ENCODE assay signal across 12 cellular contexts in the genomic region with DNA sequence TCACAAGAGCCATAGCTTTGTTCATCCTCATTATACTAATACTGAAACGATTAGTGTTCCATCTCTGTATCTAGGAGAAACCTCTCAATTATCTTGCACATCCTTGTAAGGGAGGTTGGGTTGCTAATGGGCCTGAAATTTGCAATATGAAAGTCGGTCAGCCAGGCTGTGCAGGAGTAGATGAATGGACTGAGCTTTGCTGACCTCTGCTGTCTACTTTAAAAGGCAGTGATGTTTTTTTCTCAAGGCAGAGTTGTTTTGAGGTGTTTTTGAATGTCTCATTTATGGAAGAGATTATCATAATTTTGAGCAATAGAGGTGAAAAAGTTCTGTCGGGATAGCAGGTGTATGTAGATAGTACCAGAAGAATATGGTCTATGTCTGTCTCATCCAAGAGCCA. TPM values are rescaled to one million over a fixed set of nuclear protein-coding genes. Genes with fewer than 3 reads are reported as not detected.
DNase-seq lines count a peak whose midpoint lies in the region; ATAC-seq and TF ChIP-seq lines count a peak whose summit lies in the region.
"Had no signal": no experiment of that assay in that cellular context is flagged by ENCODE, and none has a peak within 500 bp of the region (broad histone marks: within the 10 kb centered on the region; RNA-seq: fewer than 3 reads in every experiment).

No MANE protein-coding gene starts in this region.

- in situ Hi-C loops in HAP-1 (cut with MboI; ENCODE audit: low sequenced_read_pairs) (loop anchor here (25.0 kb wide), 1 partner anchor 599 kb away; no protein-coding TSS in a partner anchor), Panc1 (cut with HindIII; ENCODE audit: low pct_unique_long_range_greater_than_20kb, low sequenced_read_pairs) (no loop called here)

- no TSS peak for BruUV-seq in Panc1 (replicated peaks; lab: Mats Ljungman, UMichigan)

- no peaks in the 10 kb centered on the region for H3K27me3 ChIP-seq in HAP-1 (ENCODE audit: low read depth)
- no peaks in the 10 kb centered on the region for H3K27me3 ChIP-seq in Panc1 (ENCODE audit: control insufficient read depth, insufficient read depth, low read length)
- peaks cover 3% of the 10 kb centered on the region for H3K27me3 ChIP-seq in thyroid gland
- H3K27me3 ChIP-seq in esophagus squamous epithelium = no peaks in the 10 kb centered on the region
- H3K27me3 ChIP-seq: SJCRH30 had no signal

- H3K4me1 ChIP-seq in HAP-1 (peaks cover 24% of the 10 kb centered on the region), Panc1 (ENCODE audit: control insufficient read depth, insufficient read depth, low read length) (no peaks in the 10 kb centered on the region), thyroid gland (no peaks in the 10 kb centered on the region), esophagus squamous epithelium (no peaks in the 10 kb centered on the region)
- H3K4me1 ChIP-seq: adrenal gland, heart left ventricle, psoas muscle, SJCRH30 had no signal

- no peak for ATAC-seq in Panc1
- ATAC-seq in GM19397 (IDR thresholded peaks at IDR 0.05; ENCODE audit: unreplicated experiment) = no peak
- ATAC-seq: effector memory CD8-positive, alpha-beta T cell; heart left ventricle; psoas muscle had no signal

- H3K4me3 ChIP-seq in HAP-1 = no peak overlapping the region
- no peak overlapping the region for H3K4me3 ChIP-seq in Panc1 (ENCODE audit: low read depth in 2 of 2, low read length in 2 of 2)
- H3K4me3 ChIP-seq in thyroid gland (replicated peaks in 1 of 3) = no peak overlapping the region
- no peak overlapping the region for H3K4me3 ChIP-seq in esophagus squamous epithelium
- H3K4me3 ChIP-seq: adrenal gland, heart left ventricle, psoas muscle, SJCRH30 had no signal

- WGBS in thyroid gland, 2 donors = 25 to 30% methylated on average over 3 of the region's 3 CpGs
- WGBS in esophagus squamous epithelium, 2 donors = 38 to 52% methylated on average over 3 of the region's 3 CpGs

- no peak overlapping the region for H3K27ac ChIP-seq in Panc1 (ENCODE audit: low read length)
- no peak overlapping the region for H3K27ac ChIP-seq in thyroid gland
- H3K27ac ChIP-seq in esophagus squamous epithelium = no peak overlapping the region
- H3K27ac ChIP-seq: adrenal gland, heart left ventricle, psoas muscle, SJCRH30 had no signal

- no peaks in the 10 kb centered on the region for H3K36me3 ChIP-seq in HAP-1 (replicated peaks)
- no peaks in the 10 kb centered on the region for H3K36me3 ChIP-seq in Panc1 (ENCODE audit: control insufficient read depth, insufficient read depth, low read length)
- no peaks in the 10 kb centered on the region for H3K36me3 ChIP-seq in thyroid gland
- no peaks in the 10 kb centered on the region for H3K36me3 ChIP-seq in esophagus squamous epithelium
- H3K36me3 ChIP-seq: adrenal gland, heart left ventricle, SJCRH30 had no signal

- no peak for TF ChIP-seq POLR2A in thyroid gland (IDR thresholded peaks at IDR 0.05)
- no peak for TF ChIP-seq POLR2A in esophagus squamous epithelium (IDR thresholded peaks at IDR 0.05)

- CTCF ChIA-PET in Panc1 (lab: Charles Lee) = interaction anchor here (0.6 to 0.7 kb wide), 2 partner anchors 512 to 528 kb away, joined by 3 to 4 read pairs; no protein-coding TSS in a partner anchor

- POLR2A ChIA-PET in Panc1 (lab: Charles Lee) = no interaction called here

- intact Hi-C loops in Panc1 (cut with micrococcal nuclease; ENCODE audit: unreplicated experiment) (loop anchor here (10.0 kb wide), 1 partner anchor 517 kb away; no protein-coding TSS in a partner anchor), thyroid gland (cut with DNase I) (loop anchor here (10.0 kb wide), 1 partner anchor 607 kb away; no protein-coding TSS in a partner anchor), esophagus squamous epithelium (cut with DNase I) (no loop called here)

- TF ChIP-seq CTCF in Panc1 (IDR thresholded peaks at IDR 0.05) (peak; percentile 56), thyroid gland (IDR thresholded peaks at IDR 0.05) (peak in 4 of 6 experiments; percentile 21 to 45 (median 37)), esophagus squamous epithelium (IDR thresholded peaks at IDR 0.05) (no peak)

- H3K9me3 ChIP-seq in HAP-1 = no peaks in the 10 kb centered on the region
- H3K9me3 ChIP-seq in Panc1 (ENCODE audit: control insufficient read depth, insufficient read depth, low read depth, low read length) = no peaks in the 10 kb centered on the region
- no peaks in the 10 kb centered on the region for H3K9me3 ChIP-seq in thyroid gland
- H3K9me3 ChIP-seq in esophagus squamous epithelium = no peaks in the 10 kb centered on the region
- H3K9me3 ChIP-seq: adrenal gland, heart left ventricle, psoas muscle, SJCRH30 had no signal

- DNase-seq in HAP-1 (ENCODE audit: low spot score in 2 of 2) = peak; percentile 31 to 49
- DNase-seq in Panc1 (ENCODE audit: low read depth, low spot score) = no peak
- DNase-seq in hepatic stellate cell (ENCODE audit: low spot score) = peak; percentile 2
- DNase-seq in thyroid gland = peak; percentile 2 to 4
- no peak for DNase-seq in DMS114 treated with DMSO at 0.1 percent for 48 hours (lab: John Stamatoyannopoulos, UW; ENCODE audit: unreplicated experiment)
- no peak for DNase-seq in esophagus squamous epithelium (lab: John Stamatoyannopoulos, UW)
- DNase-seq: effector memory CD8-positive, alpha-beta T cell; heart left ventricle; psoas muscle had no signal

RNA-seq across cellular contexts. Expression of gene LINC00632, which starts 47.9 kb away (rescaled TPM):
- total RNA-seq in Panc1 (2021; ENCODE audit: unreplicated experiment) = 0.13 TPM
- polyA plus RNA-seq in Panc1 (2012; ENCODE audit: insufficient read length) = not detected
- total RNA-seq in thyroid gland = 10 to 100 TPM; 16.7 to 74.6 (median 32.6) TPM
- total RNA-seq in esophagus squamous epithelium = 10 to 100 TPM in 1 of 4 donors, 1 to 10 TPM in 2, under 1 TPM in 1; 0.83 to 17.0 (median 4.0) TPM

Comparison
In these comparisons a context has a peak if more than half of its experiments do, and no peak if none do; other contexts are left out.
1. DNase-seq: peak in HAP-1 (2 of 2), hepatic stellate cell (single experiment) and thyroid gland (2 of 2); none in Panc1 (single experiment), DMS114 treated with DMSO at 0.1 percent for 48 hours (single experiment) and esophagus squamous epithelium (single experiment).
2. CTCF ChIP-seq: peak in Panc1 (single experiment) and thyroid gland (4 of 6); none in esophagus squamous epithelium (0 of 6).